Comparison of ENCODE assay signal across 12 cellular contexts in genomic region chr6:114343782-114344144, GRCh38. TPM values are rescaled to one million over a fixed set of nuclear protein-coding genes. Genes with fewer than 3 reads are reported as not detected.
DNase-seq lines count a peak whose midpoint lies in the region; ATAC-seq, FAIRE-seq and TF ChIP-seq lines count a peak whose summit lies in the region.
"Had no signal": no experiment of that assay in that cellular context is flagged by ENCODE, and none has a peak within 500 bp of the region (broad histone marks: within the 10 kb centered on the region; RNA-seq: fewer than 3 reads in every experiment).

No MANE protein-coding gene starts in this region.

- ATAC-seq in A549 (peak; percentile 14 to 49; a peak in 3 of 6 replicates), GM18517 (IDR thresholded peaks at IDR 0.05; ENCODE audit: unreplicated experiment) (no peak), HG03159 (IDR thresholded peaks at IDR 0.05; ENCODE audit: unreplicated experiment) (no peak)

- no peak for DNase-seq in A549 (ENCODE audit: low read depth in 1 of 2, low spot score in 1 of 2)
- no peak for DNase-seq in breast epithelium (ENCODE audit: low spot score in 2 of 2)
- no peak for DNase-seq in kidney tubule cell (ENCODE audit: low spot score)
- DNase-seq in SW 1271 (lab: John Stamatoyannopoulos, UW): no peak
- DNase-seq: CD4-positive, alpha-beta T cell; Karpas-422; NCI-H526 treated with DMSO at 0.1 percent for 48 hours had no signal

- CTCF ChIA-PET in A549 (lab: Yijun Ruan, JAX): interaction anchor here (1.0 to 2.0 kb wide), 5 partner anchors 8 to 177 kb away, joined by 3 to 8 read pairs (median 5); no protein-coding TSS in a partner anchor

- no peak for TF ChIP-seq RAD21 in A549 (conservative IDR thresholded peaks at IDR 0.05 in 1 of 2, IDR thresholded peaks at IDR 0.05 in 1 of 2)

- 38% methylated on average over 2 of the region's 2 CpGs for WGBS in A549 (ENCODE audit: missing lambda C conversion rate)

- TF ChIP-seq EP300 in A549 (IDR thresholded peaks at IDR 0.05): no peak

- peak overlapping the region; percentile 80 for H3K9ac ChIP-seq in HUES6 (ENCODE audit: low read length)

- peak overlapping the region; percentile 97 for H3K4me2 ChIP-seq in A549

- H3K9me3 ChIP-seq in A549 (no peaks in the 10 kb centered on the region), HUES6 (ENCODE audit: control insufficient read depth, insufficient read depth, low read depth, low read length) (no peaks in the 10 kb centered on the region), breast epithelium (no peaks in the 10 kb centered on the region), muscle layer of duodenum (ENCODE audit: control insufficient read depth in 1 of 2, low read length in 2 of 2) (no peaks in the 10 kb centered on the region)

- H3K27ac ChIP-seq in A549: no peak overlapping the region
- no peak overlapping the region for H3K27ac ChIP-seq in HUES6 (ENCODE audit: low read depth, low read length)
- no peak overlapping the region for H3K27ac ChIP-seq in breast epithelium
- H3K27ac ChIP-seq in muscle layer of duodenum (ENCODE audit: low read length): no peak overlapping the region

- TF ChIP-seq POLR2A in A549 (IDR thresholded peaks at IDR 0.05; ENCODE audit: low read length) (no peak), breast epithelium (IDR thresholded peaks at IDR 0.05) (no peak)

- H3K4me3 ChIP-seq in A549: 0 out of 3 replicates have a peak overlapping the region, but pooled peaks have one; percentile 51
- H3K4me3 ChIP-seq in HUES6 (ENCODE audit: low read depth, low read length): peak overlapping the region; percentile 88
- peak overlapping the region in 2 of 3 donors; percentile 55 to 73 for H3K4me3 ChIP-seq in breast epithelium
- peak overlapping the region; percentile 44 to 84 for H3K4me3 ChIP-seq in muscle layer of duodenum (ENCODE audit: low read depth in 1 of 2, low read length in 2 of 2)

- intact Hi-C loops in breast epithelium (cut with DNase I; ENCODE audit: low total_unique reads): no loop called here

- no peaks in the 10 kb centered on the region for H3K4me1 ChIP-seq in A549
- H3K4me1 ChIP-seq in HUES6 (ENCODE audit: control insufficient read depth, insufficient read depth, low read length): peaks cover 27% of the 10 kb centered on the region
- H3K4me1 ChIP-seq in breast epithelium: no peaks in the 10 kb centered on the region
- peaks cover 4 to 28% of the 10 kb centered on the region in 2 donors for H3K4me1 ChIP-seq in muscle layer of duodenum (ENCODE audit: control insufficient read depth in 1 of 2, insufficient read depth in 2 of 2, low read length in 2 of 2)

- TF ChIP-seq CTCF in A549 (IDR thresholded peaks at IDR 0.05) (no peak), breast epithelium (IDR thresholded peaks at IDR 0.05) (no peak)

- peaks cover 10% of the 10 kb centered on the region; the same call in 1 of the 2 replicates for H3K27me3 ChIP-seq in HUES6 (ENCODE audit: control insufficient read depth, insufficient read depth, low read length)
- H3K27me3 ChIP-seq in breast epithelium: peaks cover 5 to 39% of the 10 kb centered on the region in 2 donors
- peaks cover 13% of the 10 kb centered on the region for H3K27me3 ChIP-seq in muscle layer of duodenum (ENCODE audit: low read depth, low read length)

- POLR2A ChIA-PET in A549 (lab: Yijun Ruan, JAX): no interaction called here

- no peak for FAIRE-seq in A549 (lab: Jason Lieb, UNC)

- no peaks in the 10 kb centered on the region for H3K36me3 ChIP-seq in HUES6 (ENCODE audit: control insufficient read depth, insufficient read depth, low read length)
- H3K36me3 ChIP-seq in breast epithelium: no peaks in the 10 kb centered on the region
- H3K36me3 ChIP-seq in muscle layer of duodenum (ENCODE audit: control insufficient read depth in 1 of 2, insufficient read depth in 2 of 2, low read length in 2 of 2): no peaks in the 10 kb centered on the region

TF ChIP-seq in A549, 52 proteins besides CTCF, POLR2A, EP300 and RAD21:
- TF ChIP-seq KDM1A (IDR thresholded peaks at IDR 0.05; ENCODE audit: low read depth): no peak
- no peak for TF ChIP-seq HOXA7 (CRISPR knock-in tag; IDR thresholded peaks at IDR 0.05)
- no peak for TF ChIP-seq MYC (IDR thresholded peaks at IDR 0.05; ENCODE audit: borderline replicate concordance, low read length)
- no peak for TF ChIP-seq HMGXB4 (CRISPR knock-in tag; IDR thresholded peaks at IDR 0.05; ENCODE audit: borderline replicate concordance)
- TF ChIP-seq BHLHE40 (IDR thresholded peaks at IDR 0.05; ENCODE audit: low read depth, low read length): no peak
- no peak for TF ChIP-seq SMC3 (IDR thresholded peaks at IDR 0.05)
- no peak for TF ChIP-seq ZSCAN20 (CRISPR knock-in tag; IDR thresholded peaks at IDR 0.05)
- TF ChIP-seq USF2 (IDR thresholded peaks at IDR 0.05): no peak
TF ChIP-seq in A549: peak in this region for 0.

RNA-seq across cellular contexts. Expression of gene HS3ST5, which starts 0.9 kb away (rescaled TPM):
- polyA plus RNA-seq in A549 (2011; rRNA removed) (not detected in 2 replicates), A549 (2017; fragmentation: RNase III; extraction: RNeasy Plus Mini Kit Qiagen cat#74134 plus additional on column Dnase treatment) (not detected in 3 replicates)
- polyA plus RNA-seq in A549 (2012; cell fraction: cytosol; rRNA removed): not detected in 2 replicates
- polyA plus RNA-seq in A549 (2012; cell fraction: nucleus; rRNA removed): not detected in 2 replicates
- not detected in 2 replicates for polyA minus RNA-seq in A549 (2011; rRNA and poly(A)+ RNA removed)
- not detected for total RNA-seq in breast epithelium
- total RNA-seq: CD4-positive, alpha-beta T cell; dermis microvascular lymphatic vessel endothelial cell had no signal

Comparison
In these comparisons a context has a peak if more than half of its experiments do, and no peak if none do; other contexts are left out.
1. ATAC-seq: peak in A549 (2 of 2); none in GM18517 (single experiment) and HG03159 (single experiment).
2. Peak in every context shown above with its lines, with median percentiles within 50 percentile points of each other: H3K4me3 ChIP-seq.